1 cellular context compared by ENCODE assay signal in genomic region chr6:63391203-63391970, GRCh38.
TF ChIP-seq lines count a peak whose summit lies in the region.

No MANE protein-coding gene starts in this region.

TF ChIP-seq in HepG2, 621 proteins besides CTCF, POLR2A, EP300 and RAD21 (continued from another document and continues in another):
- TF ChIP-seq PRDM10 (CRISPR knock-in tag; IDR thresholded peaks at IDR 0.05; ENCODE audit: low read depth), result no peak; the same call in 1 of the 2 replicates
- peak; percentile 92; the same call in 1 of the 2 replicates for TF ChIP-seq THRA (CRISPR knock-in tag; IDR thresholded peaks at IDR 0.05; ENCODE audit: borderline replicate concordance)
- TF ChIP-seq ZBTB25 (CRISPR knock-in tag; IDR thresholded peaks at IDR 0.05), result peak; percentile 93
- TF ChIP-seq ZNF503 (CRISPR knock-in tag; IDR thresholded peaks at IDR 0.05), result peak; percentile 98
- TF ChIP-seq MTERF4 (CRISPR knock-in tag; IDR thresholded peaks at IDR 0.05), result no peak
- TF ChIP-seq MED13 (CRISPR knock-in tag; IDR thresholded peaks at IDR 0.05), result peak; percentile 99
- no peak for TF ChIP-seq RBM22 (optimal IDR thresholded peaks at IDR 0.05; ENCODE audit: low read length)
- TF ChIP-seq XRCC5 (optimal IDR thresholded peaks at IDR 0.05; ENCODE audit: low read length), result no peak
- peak; percentile 58; the same call in 1 of the 2 replicates for TF ChIP-seq AKNA (CRISPR knock-in tag; IDR thresholded peaks at IDR 0.05; ENCODE audit: borderline replicate concordance)
- TF ChIP-seq NR1H2 (CRISPR knock-in tag; IDR thresholded peaks at IDR 0.05; ENCODE audit: borderline replicate concordance, low read depth), result no peak
- no peak for TF ChIP-seq SNRNP70 (IDR thresholded peaks at IDR 0.05; ENCODE audit: low read depth, low read length)
- TF ChIP-seq NFE2L2 (IDR thresholded peaks at IDR 0.05; ENCODE audit: low read length), result no peak
- TF ChIP-seq HMG20A (CRISPR knock-in tag; IDR thresholded peaks at IDR 0.05; ENCODE audit: borderline replicate concordance), result peak; percentile 96
- peak; percentile 89 for TF ChIP-seq HHEX (CRISPR knock-in tag; IDR thresholded peaks at IDR 0.05)
- TF ChIP-seq ZBTB46 (CRISPR knock-in tag; IDR thresholded peaks at IDR 0.05; ENCODE audit: borderline replicate concordance), result no peak
- no peak for TF ChIP-seq U2AF1 (optimal IDR thresholded peaks at IDR 0.05; ENCODE audit: low read depth, low read length)
- TF ChIP-seq ZSCAN30 (CRISPR knock-in tag; IDR thresholded peaks at IDR 0.05), result no peak
- TF ChIP-seq, protein P1, sequence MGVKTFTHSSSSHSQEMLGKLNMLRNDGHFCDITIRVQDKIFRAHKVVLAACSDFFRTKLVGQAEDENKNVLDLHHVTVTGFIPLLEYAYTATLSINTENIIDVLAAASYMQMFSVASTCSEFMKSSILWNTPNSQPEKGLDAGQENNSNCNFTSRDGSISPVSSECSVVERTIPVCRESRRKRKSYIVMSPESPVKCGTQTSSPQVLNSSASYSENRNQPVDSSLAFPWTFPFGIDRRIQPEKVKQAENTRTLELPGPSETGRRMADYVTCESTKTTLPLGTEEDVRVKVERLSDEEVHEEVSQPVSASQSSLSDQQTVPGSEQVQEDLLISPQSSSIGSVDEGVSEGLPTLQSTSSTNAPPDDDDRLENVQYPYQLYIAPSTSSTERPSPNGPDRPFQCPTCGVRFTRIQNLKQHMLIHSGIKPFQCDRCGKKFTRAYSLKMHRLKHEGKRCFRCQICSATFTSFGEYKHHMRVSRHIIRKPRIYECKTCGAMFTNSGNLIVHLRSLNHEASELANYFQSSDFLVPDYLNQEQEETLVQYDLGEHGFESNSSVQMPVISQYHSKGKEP (CRISPR knock-in tag; IDR thresholded peaks at IDR 0.05), result 0 out of 2 replicates have a peak, but pooled peaks have one; percentile 88
- TF ChIP-seq KDM4B (CRISPR knock-in tag; IDR thresholded peaks at IDR 0.05), result peak; percentile 96
- peak; percentile 67; the same call in 1 of the 2 replicates for TF ChIP-seq ZNF136 (CRISPR knock-in tag; IDR thresholded peaks at IDR 0.05; ENCODE audit: low read depth)
- TF ChIP-seq ZNF816 (CRISPR knock-in tag; IDR thresholded peaks at IDR 0.05; ENCODE audit: borderline replicate concordance), result peak; percentile 4; the same call in 1 of the 2 replicates
- no peak for TF ChIP-seq ZMAT3 (CRISPR knock-in tag; conservative IDR thresholded peaks at IDR 0.05)
- TF ChIP-seq ZNF234 (CRISPR knock-in tag; conservative IDR thresholded peaks at IDR 0.05), result no peak
- peak; percentile 89 for TF ChIP-seq ZNF564 (CRISPR knock-in tag; IDR thresholded peaks at IDR 0.05)
- peak; percentile 93 for TF ChIP-seq BCL6 (CRISPR knock-in tag; IDR thresholded peaks at IDR 0.05)
- no peak for TF ChIP-seq IRX3 (CRISPR knock-in tag; IDR thresholded peaks at IDR 0.05; ENCODE audit: borderline replicate concordance, low read depth)
- TF ChIP-seq ZNF124 (CRISPR knock-in tag; IDR thresholded peaks at IDR 0.05), result peak; percentile 97
- peak; percentile 65; the same call in 1 of the 2 replicates for TF ChIP-seq THYN1 (CRISPR knock-in tag; IDR thresholded peaks at IDR 0.05; ENCODE audit: borderline replicate concordance, low read depth)
- TF ChIP-seq ZBTB7A (CRISPR knock-in tag; IDR thresholded peaks at IDR 0.05), result no peak
- no peak for TF ChIP-seq MTA3 (CRISPR knock-in tag; IDR thresholded peaks at IDR 0.05)
- TF ChIP-seq NAIF1 (CRISPR knock-in tag; IDR thresholded peaks at IDR 0.05; ENCODE audit: borderline replicate concordance), result no peak
- TF ChIP-seq ZNF75D (CRISPR knock-in tag; IDR thresholded peaks at IDR 0.05; ENCODE audit: borderline replicate concordance), result no peak
- no peak for TF ChIP-seq FOXM1 (CRISPR knock-in tag; IDR thresholded peaks at IDR 0.05)
- TF ChIP-seq CEBPB (IDR thresholded peaks at IDR 0.05; ENCODE audit: borderline replicate concordance, low read depth, low read length), result peak; percentile 5; the same call in 1 of the 2 replicates
- TF ChIP-seq TRAFD1 (CRISPR knock-in tag; IDR thresholded peaks at IDR 0.05; ENCODE audit: borderline replicate concordance), result peak; percentile 25; the same call in 1 of the 2 replicates
- peak; percentile 51 to 88; a peak in 3 of 4 replicates for TF ChIP-seq NR2F1 (CRISPR knock-in tag; IDR thresholded peaks at IDR 0.05)
- peak; percentile 95 for TF ChIP-seq NR2F6 (IDR thresholded peaks at IDR 0.05)
- peak; percentile 93 for TF ChIP-seq NR2F6 (CRISPR knock-in tag; IDR thresholded peaks at IDR 0.05)
- TF ChIP-seq GABPA (IDR thresholded peaks at IDR 0.05; ENCODE audit: low read depth, low read length), result no peak
- TF ChIP-seq GABPA (CRISPR knock-in tag; IDR thresholded peaks at IDR 0.05; ENCODE audit: low read depth), result peak; percentile 45; the same call in 1 of the 2 replicates
